Comparison of ENCODE assay signal across 13 cellular contexts in genomic region chr17:48928876-48929811, GRCh38. TPM values are rescaled to one million over a fixed set of nuclear protein-coding genes. Genes with fewer than 3 reads are reported as not detected.
A peak's percentile ranks its signal among the peaks of the same experiment; 100 is the strongest.
DNase-seq lines count a peak whose midpoint lies in the region; ATAC-seq and TF ChIP-seq lines count a peak whose summit lies in the region.
"Had no signal": no experiment of that assay in that cellular context is flagged by ENCODE, and none has a peak within 500 bp of the region (broad histone marks: within the 10 kb centered on the region; RNA-seq: fewer than 3 reads in every experiment).

No MANE protein-coding gene starts in this region.

- H3K27ac ChIP-seq in RWPE2 (ENCODE audit: poor library complexity, severe bottlenecking) (peak overlapping the region; percentile 6), esophagus muscularis mucosa (replicated peaks in 1 of 4) (no peak overlapping the region)

- H3K36me3 Mint-ChIP-seq in activated CD4-positive, alpha-beta T cell treated with anti-CD3 and anti-CD28 coated beads for 36 hours (ENCODE audit: low read depth) = peaks cover 62% of the 10 kb centered on the region
- peaks cover 80% of the 10 kb centered on the region for H3K36me3 Mint-ChIP-seq in effector memory CD8-positive, alpha-beta T cell (ENCODE audit: insufficient read depth)
- H3K36me3 Mint-ChIP-seq in osteocyte (ENCODE audit: unreplicated experiment) = peaks cover 54% of the 10 kb centered on the region

- WGBS in esophagus muscularis mucosa = 82% methylated on average over 6 of the region's 6 CpGs

- peak; percentile 11 for ATAC-seq in activated CD4-positive, alpha-beta T cell treated with anti-CD3 and anti-CD28 coated beads for 36 hours
- no peak for ATAC-seq in RWPE2 (ENCODE audit: low read depth)
- ATAC-seq in effector memory CD8-positive, alpha-beta T cell (replicated peaks) = no peak
- ATAC-seq in GM19328 (IDR thresholded peaks at IDR 0.05; ENCODE audit: unreplicated experiment) = no peak
- ATAC-seq: left lobe of liver had no signal

- no peak for DNase-seq in activated CD4-positive, alpha-beta T cell treated with anti-CD3 and anti-CD28 coated beads for 36 hours
- no peak for DNase-seq in activated CD4-positive, alpha-beta T cell treated with anti-CD3 and anti-CD28 coated beads, Interleukin-2, amount 50 U/mL, for 1 hour
- DNase-seq in RWPE2 (ENCODE audit: low spot score) (no peak), osteocyte (ENCODE audit: extremely low spot score, unreplicated experiment) (no peak), anterior cingulate cortex (lab: John Stamatoyannopoulos, UW) (no peak), esophagus muscularis mucosa (ENCODE audit: extremely low spot score) (no peak)
- no peak for DNase-seq in effector memory CD8-positive, alpha-beta T cell
- DNase-seq: PC-9; stimulated activated CD4-positive, alpha-beta T cell treated with anti-CD3 and anti-CD28 coated beads, Interleukin-2, amount 100 ng/mL, for 48 hours had no signal

- H3K27ac Mint-ChIP-seq in activated CD4-positive, alpha-beta T cell treated with anti-CD3 and anti-CD28 coated beads for 36 hours = peak overlapping the region; percentile 82
- H3K27ac Mint-ChIP-seq in effector memory CD8-positive, alpha-beta T cell = peak overlapping the region; percentile 13 to 54
- H3K27ac Mint-ChIP-seq in osteocyte (ENCODE audit: unreplicated experiment) = peak overlapping the region; percentile 6
- H3K27ac Mint-ChIP-seq: activated T-helper 2 cell treated with anti-CD3 and anti-CD28 coated beads, Interferon-gamma antibody, Interleukin-2, Interleukin-4, amounts not matched to agents 10 μg/mL and 5 μg/mL and 100 μg/mL, durations not matched to agents 14 hours and 24 hours and 36 hours had no signal

- no peak for TF ChIP-seq CTCF in RWPE2 (IDR thresholded peaks at IDR 0.05; ENCODE audit: poor library complexity, severe bottlenecking)
- no peak for TF ChIP-seq CTCF in osteocyte (IDR thresholded peaks at IDR 0.05)
- TF ChIP-seq CTCF in esophagus muscularis mucosa (IDR thresholded peaks at IDR 0.05) = no peak

- H3K4me1 ChIP-seq in RWPE2 (ENCODE audit: insufficient read depth, poor library complexity, severe bottlenecking) (no peaks in the 10 kb centered on the region), esophagus muscularis mucosa (peaks cover 0 to 8% (median 0%) of the 10 kb centered on the region in 4 donors)

- H3K4me3 Mint-ChIP-seq in activated CD4-positive, alpha-beta T cell treated with anti-CD3 and anti-CD28 coated beads for 36 hours = no peak overlapping the region
- no peak overlapping the region for H3K4me3 Mint-ChIP-seq in effector memory CD8-positive, alpha-beta T cell
- no peak overlapping the region for H3K4me3 Mint-ChIP-seq in osteocyte (ENCODE audit: unreplicated experiment)

- no peak for TF ChIP-seq POLR2A in esophagus muscularis mucosa (IDR thresholded peaks at IDR 0.05; ENCODE audit: low read depth)

- CTCF ChIA-PET in activated CD4-positive, alpha-beta T cell treated with anti-CD3 and anti-CD28 coated beads for 36 hours (lab: Charles Lee) = interaction anchor here (0.6 to 0.9 kb wide), 4 partner anchors 44 to 1951 kb away, joined by 3 read pairs; no protein-coding TSS in a partner anchor

- no peaks in the 10 kb centered on the region for H3K9me3 Mint-ChIP-seq in activated CD4-positive, alpha-beta T cell treated with anti-CD3 and anti-CD28 coated beads for 36 hours (ENCODE audit: low read depth)
- no peaks in the 10 kb centered on the region for H3K9me3 Mint-ChIP-seq in effector memory CD8-positive, alpha-beta T cell
- H3K9me3 Mint-ChIP-seq in osteocyte (ENCODE audit: unreplicated experiment) = no peaks in the 10 kb centered on the region
- H3K9me3 Mint-ChIP-seq: activated T-helper 2 cell treated with anti-CD3 and anti-CD28 coated beads, Interferon-gamma antibody, Interleukin-2, Interleukin-4, amounts not matched to agents 10 μg/mL and 5 μg/mL and 100 μg/mL, durations not matched to agents 14 hours and 24 hours and 36 hours had no signal

- H3K36me3 ChIP-seq in RWPE2 (ENCODE audit: low read depth) (peaks cover 98% of the 10 kb centered on the region), esophagus muscularis mucosa (peaks cover 76 to 100% (median 97%) of the 10 kb centered on the region in 4 donors)

- no peak for TF ChIP-seq EP300 in esophagus muscularis mucosa (IDR thresholded peaks at IDR 0.05)

- H3K4me3 ChIP-seq in RWPE2 (ENCODE audit: severe bottlenecking) = no peak overlapping the region
- no peak overlapping the region for H3K4me3 ChIP-seq in esophagus muscularis mucosa
- H3K4me3 ChIP-seq: PC-9 had no signal

- no peaks in the 10 kb centered on the region for H3K27me3 Mint-ChIP-seq in activated CD4-positive, alpha-beta T cell treated with anti-CD3 and anti-CD28 coated beads for 36 hours
- H3K27me3 Mint-ChIP-seq in effector memory CD8-positive, alpha-beta T cell = no peaks in the 10 kb centered on the region
- no peaks in the 10 kb centered on the region for H3K27me3 Mint-ChIP-seq in osteocyte (ENCODE audit: unreplicated experiment)
- H3K27me3 Mint-ChIP-seq: progenitor cell of endocrine pancreas had no signal

- H3K4me1 Mint-ChIP-seq in activated CD4-positive, alpha-beta T cell treated with anti-CD3 and anti-CD28 coated beads for 36 hours = peaks cover 17% of the 10 kb centered on the region
- peaks cover 6 to 12% of the 10 kb centered on the region in 2 donors for H3K4me1 Mint-ChIP-seq in effector memory CD8-positive, alpha-beta T cell (ENCODE audit: low read depth in 2 of 2)
- H3K4me1 Mint-ChIP-seq in osteocyte (ENCODE audit: unreplicated experiment) = peaks cover 11% of the 10 kb centered on the region

- intact Hi-C loops in activated CD4-positive, alpha-beta T cell treated with anti-CD3 and anti-CD28 coated beads for 36 hours (cut with DNase I, micrococcal nuclease) = no loop called here
- intact Hi-C loops in esophagus muscularis mucosa (cut with DNase I) = no loop called here

- POLR2A ChIA-PET in activated CD4-positive, alpha-beta T cell treated with anti-CD3 and anti-CD28 coated beads for 36 hours (lab: Charles Lee) = interaction anchor here (0.6 to 0.7 kb wide), 3 partner anchors 10 to 124 kb away, joined by 3 read pairs; no protein-coding TSS in a partner anchor

- H3K9me3 ChIP-seq in RWPE2 (ENCODE audit: severe bottlenecking) = no peaks in the 10 kb centered on the region
- no peaks in the 10 kb centered on the region for H3K9me3 ChIP-seq in esophagus muscularis mucosa

- no peaks in the 10 kb centered on the region for H3K27me3 ChIP-seq in RWPE2 (ENCODE audit: insufficient read depth, poor library complexity, severe bottlenecking)
- H3K27me3 ChIP-seq in esophagus muscularis mucosa = no peaks in the 10 kb centered on the region

RNA-seq across cellular contexts. Expression of gene SNF8, which starts 15.5 kb away (rescaled TPM):
- total RNA-seq in activated CD4-positive, alpha-beta T cell treated with anti-CD3 and anti-CD28 coated beads for 36 hours = 10 to 100 TPM; 59.5 to 94.0 TPM
- 125 and 135 TPM in 2 replicates for total RNA-seq in osteocyte
- total RNA-seq in esophagus muscularis mucosa = 10 to 100 TPM; 80.6 to 97.1 (median 92.3) TPM

RNA-seq across cellular contexts. Expression of gene UBE2Z, which starts 20.9 kb away (rescaled TPM):
- total RNA-seq in activated CD4-positive, alpha-beta T cell treated with anti-CD3 and anti-CD28 coated beads for 36 hours = 100 to 1,000 TPM; 104 TPM
- total RNA-seq in osteocyte (100 and 102 TPM in 2 replicates), esophagus muscularis mucosa (10 to 100 TPM; 46.4 to 76.4 (median 62.9) TPM)

RNA-seq across cellular contexts. Expression of gene ATP5MC1, which starts 36.6 kb away (rescaled TPM):
- 100 to 1,000 TPM; 102 to 124 TPM for total RNA-seq in activated CD4-positive, alpha-beta T cell treated with anti-CD3 and anti-CD28 coated beads for 36 hours
- total RNA-seq in osteocyte = 42.3 and 44.2 TPM in 2 replicates
- 10 to 100 TPM; 62.5 to 93.9 (median 72.9) TPM for total RNA-seq in esophagus muscularis mucosa

RNA-seq across cellular contexts. Expression of gene GIP, which starts 39.3 kb away (rescaled TPM):
- not detected for total RNA-seq in activated CD4-positive, alpha-beta T cell treated with anti-CD3 and anti-CD28 coated beads for 36 hours
- not detected in 2 replicates for total RNA-seq in osteocyte
- not detected for total RNA-seq in esophagus muscularis mucosa
- total RNA-seq: activated T-helper 2 cell treated with anti-CD3 and anti-CD28 coated beads, Interferon-gamma antibody, Interleukin-2, Interleukin-4, amounts not matched to agents 10 μg/mL and 5 μg/mL and 100 μg/mL, durations not matched to agents 14 hours and 24 hours and 36 hours; left lobe of liver; PC-9; progenitor cell of endocrine pancreas had no signal

Comparison
In these comparisons a context has a peak if more than half of its experiments do, and no peak if none do; other contexts are left out.
1. H3K27ac Mint-ChIP-seq: peak in every context shown above with its lines; median percentile 82 in activated CD4-positive, alpha-beta T cell treated with anti-CD3 and anti-CD28 coated beads for 36 hours; 34 in effector memory CD8-positive, alpha-beta T cell; 6 in osteocyte.